In the genomic region with DNA sequence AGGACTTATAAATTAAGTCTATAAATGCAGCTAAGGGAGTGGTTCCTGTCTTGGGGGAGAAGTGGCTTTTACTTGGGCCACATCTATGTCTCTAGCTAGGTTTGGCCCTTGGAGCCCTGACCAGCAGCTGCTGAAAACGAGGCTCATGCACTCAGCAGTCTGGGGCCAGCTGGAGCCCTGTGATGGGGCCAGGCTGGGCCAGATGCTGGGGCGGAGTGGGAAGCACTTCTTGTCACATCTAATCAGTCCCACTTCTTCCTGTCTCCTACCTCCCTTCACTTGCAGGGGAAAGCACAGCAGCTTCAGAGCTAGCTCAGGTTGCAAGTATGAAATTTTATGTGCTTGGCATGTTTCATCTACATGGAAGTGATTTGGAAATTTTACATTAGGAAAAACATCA, we compare ENCODE assay signal across 17 cellular contexts.
A peak's percentile ranks its signal among the peaks of the same experiment; 100 is the strongest.
DNase-seq lines count a peak whose midpoint lies in the region; ATAC-seq and TF ChIP-seq lines count a peak whose summit lies in the region.
"Had no signal": no experiment of that assay in that cellular context is flagged by ENCODE, and none has a peak within 500 bp of the region (broad histone marks: within the 10 kb centered on the region; RNA-seq: fewer than 3 reads in every experiment).

No MANE protein-coding gene starts in this region.

- ATAC-seq in heart right ventricle (peak; percentile 46 to 87 (median 77)), GM19023 (IDR thresholded peaks at IDR 0.05; ENCODE audit: unreplicated experiment) (no peak), GM18867 (IDR thresholded peaks at IDR 0.05; ENCODE audit: unreplicated experiment) (no peak)
- no peak for ATAC-seq in natural killer cell treated with Interleukin-12 subunit alpha and Interleukin-12 subunit beta and Interleukin-15 and Interleukin-18, amount 100 ng/mL, for 72 hours
- ATAC-seq: activated CD4-positive, alpha-beta T cell treated with anti-CD3 and anti-CD28 coated beads for 36 hours; activated CD8-positive, alpha-beta memory T cell treated with anti-CD3 and anti-CD28 coated beads, Interleukin-2, amount 10 ng/mL, durations not matched to agents 7 days and 5 days; K562; psoas muscle had no signal

- DNase-seq in DMS53 treated with DMSO at 0.1 percent for 48 hours (lab: John Stamatoyannopoulos, UW; ENCODE audit: unreplicated experiment): peak; percentile 12
- DNase-seq in NCI-H524 (lab: John Stamatoyannopoulos, UW): peak; percentile 89 to 96
- peak; percentile 23 to 45 for DNase-seq in heart right ventricle
- DNase-seq in testis: peak; percentile 44
- DNase-seq in natural killer cell treated with Interleukin-12 subunit alpha and Interleukin-12 subunit beta and Interleukin-15 and Interleukin-18, amount 100 ng/mL, for 72 hours (ENCODE audit: low spot score): no peak
- DNase-seq: activated CD4-positive, alpha-beta T cell treated with anti-CD3 and anti-CD28 coated beads for 36 hours; activated CD8-positive, alpha-beta memory T cell treated with anti-CD3 and anti-CD28 coated beads, Interleukin-2, amount 10 ng/mL, durations not matched to agents 7 days and 5 days; CD8-positive, alpha-beta memory T cell; cortex of kidney; kidney; NCI-H2081; psoas muscle; stimulated activated CD8-positive, alpha-beta memory T cell treated with anti-CD3 and anti-CD28 coated beads, Interleukin-4, amount 100 ng/mL, for 48 hours had no signal

- no peaks in the 10 kb centered on the region for H3K9me3 Mint-ChIP-seq in natural killer cell treated with Interleukin-12 subunit alpha and Interleukin-12 subunit beta and Interleukin-15 and Interleukin-18, amount 100 ng/mL, for 72 hours

- no peaks in the 10 kb centered on the region for H3K36me3 Mint-ChIP-seq in natural killer cell treated with Interleukin-12 subunit alpha and Interleukin-12 subunit beta and Interleukin-15 and Interleukin-18, amount 100 ng/mL, for 72 hours
- H3K36me3 Mint-ChIP-seq: activated CD8-positive, alpha-beta memory T cell treated with anti-CD3 and anti-CD28 coated beads, Interleukin-2, amount 10 ng/mL, durations not matched to agents 7 days and 5 days; activated naive CD8-positive, alpha-beta T cell; CD8-positive, alpha-beta memory T cell had no signal

- no peak overlapping the region for H3K27ac Mint-ChIP-seq in natural killer cell treated with Interleukin-12 subunit alpha and Interleukin-12 subunit beta and Interleukin-15 and Interleukin-18, amount 100 ng/mL, for 72 hours
- H3K27ac Mint-ChIP-seq: activated CD4-positive, alpha-beta T cell treated with anti-CD3 and anti-CD28 coated beads for 36 hours; activated CD8-positive, alpha-beta memory T cell treated with anti-CD3 and anti-CD28 coated beads, Interleukin-2, amount 10 ng/mL, durations not matched to agents 7 days and 5 days; activated naive CD8-positive, alpha-beta T cell; CD8-positive, alpha-beta memory T cell had no signal

- H3K27me3 Mint-ChIP-seq in natural killer cell treated with Interleukin-12 subunit alpha and Interleukin-12 subunit beta and Interleukin-15 and Interleukin-18, amount 100 ng/mL, for 72 hours: peaks cover 21 to 34% of the 10 kb centered on the region in 2 donors

- H3K4me3 ChIP-seq in heart right ventricle (no peak overlapping the region), testis (no peak overlapping the region)
- H3K4me3 ChIP-seq: K562, psoas muscle had no signal

- H3K27ac ChIP-seq in heart right ventricle (peak overlapping the region in 2 of 10 donors; percentile 23 to 25), testis (peak overlapping the region in 1 of 2 donors; percentile 82)
- H3K27ac ChIP-seq: psoas muscle had no signal

- H3K9me3 ChIP-seq in heart right ventricle (no peaks in the 10 kb centered on the region), testis (no peaks in the 10 kb centered on the region)
- H3K9me3 ChIP-seq: psoas muscle had no signal

- no peaks in the 10 kb centered on the region for H3K4me1 Mint-ChIP-seq in natural killer cell treated with Interleukin-12 subunit alpha and Interleukin-12 subunit beta and Interleukin-15 and Interleukin-18, amount 100 ng/mL, for 72 hours (ENCODE audit: low read depth in 2 of 2)
- H3K4me1 Mint-ChIP-seq: activated CD4-positive, alpha-beta T cell treated with anti-CD3 and anti-CD28 coated beads for 36 hours; activated CD8-positive, alpha-beta memory T cell treated with anti-CD3 and anti-CD28 coated beads, Interleukin-2, amount 10 ng/mL, durations not matched to agents 7 days and 5 days; CD8-positive, alpha-beta memory T cell had no signal

- no peaks in the 10 kb centered on the region for H3K27me3 ChIP-seq in heart right ventricle
- H3K27me3 ChIP-seq in testis: no peaks in the 10 kb centered on the region

- H3K36me3 ChIP-seq in heart right ventricle: no peaks in the 10 kb centered on the region
- H3K36me3 ChIP-seq in testis (ENCODE audit: low read depth, missing control alignments): no peaks in the 10 kb centered on the region

- intact Hi-C loops in heart right ventricle (cut with DNase I) (no loop called here), testis (cut with DNase I; ENCODE audit: low total_unique reads) (no loop called here)

- 50 to 66% methylated on average over 2 of the region's 2 CpGs for WGBS in heart right ventricle, 2 donors
- WGBS in testis, 2 donors: 34% methylated on average over 2 of the region's 2 CpGs; no CpG with 5 or more reads in 1 of the 2 donors

- no peak for TF ChIP-seq POLR2A in testis (IDR thresholded peaks at IDR 0.05)

- no peak overlapping the region for H3K4me3 Mint-ChIP-seq in natural killer cell treated with Interleukin-12 subunit alpha and Interleukin-12 subunit beta and Interleukin-15 and Interleukin-18, amount 100 ng/mL, for 72 hours
- H3K4me3 Mint-ChIP-seq: activated CD4-positive, alpha-beta T cell treated with anti-CD3 and anti-CD28 coated beads for 36 hours; activated CD8-positive, alpha-beta memory T cell treated with anti-CD3 and anti-CD28 coated beads, Interleukin-2, amount 10 ng/mL, durations not matched to agents 7 days and 5 days; activated naive CD8-positive, alpha-beta T cell; CD8-positive, alpha-beta memory T cell had no signal

- H3K4me1 ChIP-seq in heart right ventricle (peaks cover 0 to 29% (median 27%) of the 10 kb centered on the region in 9 donors), testis (peaks cover 35% of the 10 kb centered on the region)

- TF ChIP-seq CTCF in heart right ventricle (IDR thresholded peaks at IDR 0.05) (no peak), testis (IDR thresholded peaks at IDR 0.05) (no peak)

Comparison
In these comparisons a context has a peak if more than half of its experiments do, and no peak if none do; other contexts are left out.
1. ATAC-seq: peak in heart right ventricle (8 of 8); none in GM19023 (single experiment), GM18867 (single experiment) and natural killer cell treated with Interleukin-12 subunit alpha and Interleukin-12 subunit beta and Interleukin-15 and Interleukin-18, amount 100 ng/mL, for 72 hours (0 of 2).